In genomic region chr1:111660204-111661150, GRCh38 we compare ENCODE assay signal across 1 cellular context.
TF ChIP-seq lines count a peak whose summit lies in the region.

No MANE protein-coding gene starts in this region.

TF ChIP-seq in GM23338, 12 proteins besides CTCF, POLR2A, EP300 and RAD21 (continued from another document):
- TF ChIP-seq, protein P1, sequence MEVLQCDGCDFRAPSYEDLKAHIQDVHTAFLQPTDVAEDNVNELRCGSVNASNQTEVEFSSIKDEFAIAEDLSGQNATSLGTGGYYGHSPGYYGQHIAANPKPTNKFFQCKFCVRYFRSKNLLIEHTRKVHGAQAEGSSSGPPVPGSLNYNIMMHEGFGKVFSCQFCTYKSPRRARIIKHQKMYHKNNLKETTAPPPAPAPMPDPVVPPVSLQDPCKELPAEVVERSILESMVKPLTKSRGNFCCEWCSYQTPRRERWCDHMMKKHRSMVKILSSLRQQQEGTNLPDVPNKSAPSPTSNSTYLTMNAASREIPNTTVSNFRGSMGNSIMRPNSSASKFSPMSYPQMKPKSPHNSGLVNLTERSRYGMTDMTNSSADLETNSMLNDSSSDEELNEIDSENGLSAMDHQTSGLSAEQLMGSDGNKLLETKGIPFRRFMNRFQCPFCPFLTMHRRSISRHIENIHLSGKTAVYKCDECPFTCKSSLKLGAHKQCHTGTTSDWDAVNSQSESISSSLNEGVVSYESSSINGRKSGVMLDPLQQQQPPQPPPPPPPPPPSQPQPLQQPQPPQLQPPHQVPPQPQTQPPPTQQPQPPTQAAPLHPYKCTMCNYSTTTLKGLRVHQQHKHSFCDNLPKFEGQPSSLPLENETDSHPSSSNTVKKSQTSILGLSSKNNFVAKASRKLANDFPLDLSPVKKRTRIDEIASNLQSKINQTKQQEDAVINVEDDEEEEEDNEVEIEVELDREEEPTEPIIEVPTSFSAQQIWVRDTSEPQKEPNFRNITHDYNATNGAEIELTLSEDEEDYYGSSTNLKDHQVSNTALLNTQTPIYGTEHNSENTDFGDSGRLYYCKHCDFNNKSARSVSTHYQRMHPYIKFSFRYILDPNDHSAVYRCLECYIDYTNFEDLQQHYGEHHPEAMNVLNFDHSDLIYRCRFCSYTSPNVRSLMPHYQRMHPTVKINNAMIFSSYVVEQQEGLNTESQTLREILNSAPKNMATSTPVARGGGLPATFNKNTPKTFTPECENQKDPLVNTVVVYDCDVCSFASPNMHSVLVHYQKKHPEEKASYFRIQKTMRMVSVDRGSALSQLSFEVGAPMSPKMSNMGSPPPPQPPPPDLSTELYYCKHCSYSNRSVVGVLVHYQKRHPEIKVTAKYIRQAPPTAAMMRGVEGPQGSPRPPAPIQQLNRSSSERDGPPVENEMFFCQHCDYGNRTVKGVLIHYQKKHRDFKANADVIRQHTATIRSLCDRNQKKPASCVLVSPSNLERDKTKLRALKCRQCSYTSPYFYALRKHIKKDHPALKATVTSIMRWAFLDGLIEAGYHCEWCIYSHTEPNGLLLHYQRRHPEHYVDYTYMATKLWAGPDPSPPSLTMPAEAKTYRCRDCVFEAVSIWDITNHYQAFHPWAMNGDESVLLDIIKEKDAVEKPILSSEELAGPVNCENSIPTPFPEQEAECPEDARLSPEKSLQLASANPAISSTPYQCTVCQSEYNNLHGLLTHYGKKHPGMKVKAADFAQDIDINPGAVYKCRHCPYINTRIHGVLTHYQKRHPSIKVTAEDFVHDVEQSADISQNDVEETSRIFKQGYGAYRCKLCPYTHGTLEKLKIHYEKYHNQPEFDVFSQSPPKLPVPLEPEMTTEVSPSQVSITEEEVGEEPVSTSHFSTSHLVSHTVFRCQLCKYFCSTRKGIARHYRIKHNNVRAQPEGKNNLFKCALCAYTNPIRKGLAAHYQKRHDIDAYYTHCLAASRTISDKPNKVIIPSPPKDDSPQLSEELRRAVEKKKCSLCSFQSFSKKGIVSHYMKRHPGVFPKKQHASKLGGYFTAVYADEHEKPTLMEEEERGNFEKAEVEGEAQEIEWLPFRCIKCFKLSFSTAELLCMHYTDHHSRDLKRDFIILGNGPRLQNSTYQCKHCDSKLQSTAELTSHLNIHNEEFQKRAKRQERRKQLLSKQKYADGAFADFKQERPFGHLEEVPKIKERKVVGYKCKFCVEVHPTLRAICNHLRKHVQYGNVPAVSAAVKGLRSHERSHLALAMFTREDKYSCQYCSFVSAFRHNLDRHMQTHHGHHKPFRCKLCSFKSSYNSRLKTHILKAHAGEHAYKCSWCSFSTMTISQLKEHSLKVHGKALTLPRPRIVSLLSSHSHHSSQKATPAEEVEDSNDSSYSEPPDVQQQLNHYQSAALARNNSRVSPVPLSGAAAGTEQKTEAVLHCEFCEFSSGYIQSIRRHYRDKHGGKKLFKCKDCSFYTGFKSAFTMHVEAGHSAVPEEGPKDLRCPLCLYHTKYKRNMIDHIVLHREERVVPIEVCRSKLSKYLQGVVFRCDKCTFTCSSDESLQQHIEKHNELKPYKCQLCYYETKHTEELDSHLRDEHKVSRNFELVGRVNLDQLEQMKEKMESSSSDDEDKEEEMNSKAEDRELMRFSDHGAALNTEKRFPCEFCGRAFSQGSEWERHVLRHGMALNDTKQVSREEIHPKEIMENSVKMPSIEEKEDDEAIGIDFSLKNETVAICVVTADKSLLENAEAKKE (CRISPR knock-in tag; IDR thresholded peaks at IDR 0.05) = no peak
- TF ChIP-seq STAT1 (IDR thresholded peaks at IDR 0.05; ENCODE audit: unreplicated experiment) (no peak), EZH2phosphoT487 (IDR thresholded peaks at IDR 0.05; ENCODE audit: unreplicated experiment) (no peak), NANOG (IDR thresholded peaks at IDR 0.05; ENCODE audit: borderline replicate concordance) (no peak), POLR2AphosphoS5 (IDR thresholded peaks at IDR 0.05; ENCODE audit: low read depth) (no peak)
TF ChIP-seq in GM23338: peak in this region for 0.
